In the genomic region with DNA sequence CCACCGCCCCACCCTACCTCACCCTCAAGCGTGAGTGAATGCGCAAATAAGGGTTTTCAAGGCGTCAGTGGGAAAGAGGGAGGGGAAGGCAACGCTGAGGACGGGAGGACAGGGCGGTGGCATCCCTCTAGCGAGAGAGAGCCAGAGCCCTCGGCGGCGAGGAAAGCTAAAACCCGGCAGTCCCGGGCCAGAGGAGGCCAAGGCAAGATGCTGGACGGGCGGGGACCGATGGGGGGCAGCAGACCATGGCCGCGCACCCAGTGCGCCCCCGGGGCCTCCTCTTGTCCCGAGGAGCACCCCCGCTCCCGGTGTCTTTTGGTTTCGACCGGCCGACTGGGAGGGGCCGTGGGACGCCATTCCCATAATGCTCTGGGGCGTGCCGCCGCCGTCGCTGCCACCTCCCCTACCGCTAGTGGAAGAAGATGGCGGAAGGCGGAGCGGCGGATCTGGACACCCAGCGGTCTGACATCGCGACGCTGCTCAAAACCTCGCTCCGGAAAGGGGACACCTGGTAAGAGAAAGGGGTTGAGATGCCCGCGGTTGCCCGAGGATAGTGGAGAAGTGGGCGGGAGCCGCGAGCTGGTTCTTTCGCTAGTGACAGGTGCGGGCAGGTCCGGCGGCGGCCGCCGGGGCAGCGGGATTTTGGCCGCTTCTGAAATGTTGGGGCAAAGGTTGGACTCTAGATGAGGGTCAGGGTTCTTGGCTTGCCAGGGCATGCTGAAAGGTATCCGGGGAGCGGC, we compare ENCODE assay signal across 8 cellular contexts. TPM values are rescaled to one million over a fixed set of nuclear protein-coding genes. Genes with fewer than 3 reads are reported as not detected.
DNase-seq lines count a peak whose midpoint lies in the region; FAIRE-seq and TF ChIP-seq lines count a peak whose summit lies in the region.

A gene (plus strand): TSS at position 412 of the 740 bp plus-strand sequence. CDS start 11 bp downstream, at position 423.

- peak within 1 kb of the TSS; percentile 100 for H3K27ac Mint-ChIP-seq in neural crest cell (ENCODE audit: unreplicated experiment)

- TF ChIP-seq POLR2A in H54 (IDR thresholded peaks at IDR 0.05; ENCODE audit: low read depth, low read length) = peak; percentile 81

- H3K4me1 ChIP-seq in ES-I3 (ENCODE audit: insufficient read depth, low read length) (peaks cover 10% of the 10 kb centered on the region), Loucy (ENCODE audit: insufficient read depth, low read length, poor library complexity, severe bottlenecking) (peaks cover 52% of the 10 kb centered on the region), stomach smooth muscle (ENCODE audit: control insufficient read depth, insufficient read depth, low read length) (no peaks in the 10 kb centered on the region)

- H3K9ac ChIP-seq in ES-I3 (ENCODE audit: low read depth, low read length) (peak within 1 kb of the TSS; percentile 72), Loucy (ENCODE audit: low read depth, low read length, poor library complexity, severe bottlenecking) (peak within 1 kb of the TSS; percentile 93), stomach smooth muscle (ENCODE audit: low read length in 2 of 2) (peak within 1 kb of the TSS; percentile 82 to 96)

- TF ChIP-seq CTCF in Loucy (conservative IDR thresholded peaks at IDR 0.05; ENCODE audit: low read length) (peak; percentile 70), fibroblast of villous mesenchyme (IDR thresholded peaks at IDR 0.05; ENCODE audit: insufficient read depth, low read depth, low read length) (peak; percentile 70), neural crest cell (conservative IDR thresholded peaks at IDR 0.05) (peak; percentile 80)

- H4K20me1 ChIP-seq in Loucy (ENCODE audit: insufficient read depth, low read length, poor library complexity, severe bottlenecking) = peaks cover 42% of the 10 kb centered on the region

- H3K4me2 ChIP-seq in Loucy (ENCODE audit: low read depth, low read length, poor library complexity, severe bottlenecking) = peak within 1 kb of the TSS; percentile 89

- H3K9me2 ChIP-seq in Loucy (replicated peaks; ENCODE audit: low read depth, low read length) = no peaks in the 10 kb centered on the region

- H3F3A ChIP-seq in Loucy (ENCODE audit: low read depth) = peaks cover 11% of the 10 kb centered on the region

- H3K4me3 ChIP-seq in Loucy (ENCODE audit: low read length, poor library complexity, severe bottlenecking) (peak within 1 kb of the TSS; percentile 87), fibroblast of villous mesenchyme (ENCODE audit: low read depth, low read length) (peak within 1 kb of the TSS; percentile 95), stomach smooth muscle (ENCODE audit: low read length in 2 of 2) (peak within 1 kb of the TSS; percentile 91 to 96)

- peaks cover 42% of the 10 kb centered on the region for H3K79me2 ChIP-seq in Loucy (ENCODE audit: insufficient read depth, low read length)

- peak within 1 kb of the TSS; percentile 99 for H3K4me3 Mint-ChIP-seq in neural crest cell

- H3K4me1 Mint-ChIP-seq in neural crest cell = peaks cover 19% of the 10 kb centered on the region

- H3K27ac ChIP-seq in stomach smooth muscle (ENCODE audit: low read length) = peak within 1 kb of the TSS; percentile 95

- H3K27me3 ChIP-seq in Loucy (ENCODE audit: insufficient read depth, low read length, poor library complexity, severe bottlenecking) (peaks cover 4% of the 10 kb centered on the region), stomach smooth muscle (ENCODE audit: control insufficient read depth in 1 of 2, insufficient read depth in 2 of 2, low read length in 2 of 2) (no peaks in the 10 kb centered on the region)

- DNase-seq in H54 (ENCODE audit: insufficient read length, low spot score) = peak; percentile 60
- DNase-seq in SHP77 (lab: John Stamatoyannopoulos, UW) = peak; percentile 89 to 94
- DNase-seq in activated gamma-delta T cell treated with Interleukin-2 at 50 U/mL for 16 hours = peak; percentile 98
- peak; percentile 98 for DNase-seq in fibroblast of villous mesenchyme (ENCODE audit: low read depth)
- peak; percentile 98 for DNase-seq in neural crest cell (ENCODE audit: low read depth, low spot score)

- no peaks in the 10 kb centered on the region for H3K9me3 Mint-ChIP-seq in neural crest cell

- peak within 1 kb of the TSS; percentile 93 for H2AFZ ChIP-seq in Loucy (ENCODE audit: low read length)

- no peaks in the 10 kb centered on the region for H3K36me3 Mint-ChIP-seq in neural crest cell (ENCODE audit: low read depth)

- no peaks in the 10 kb centered on the region for H3K27me3 Mint-ChIP-seq in neural crest cell (ENCODE audit: low read depth)

- H3K9me3 ChIP-seq in ES-I3 (ENCODE audit: control insufficient read depth, insufficient read depth, low read length) (no peaks in the 10 kb centered on the region), Loucy (ENCODE audit: insufficient read depth, low read depth, low read length) (no peaks in the 10 kb centered on the region), stomach smooth muscle (ENCODE audit: control insufficient read depth in 2 of 2, low read length in 2 of 2) (no peaks in the 10 kb centered on the region)

- FAIRE-seq in H54 (lab: Jason Lieb, UNC) = peak; percentile 92

- H3K36me3 ChIP-seq in ES-I3 (ENCODE audit: insufficient read depth, low read length) (no peaks in the 10 kb centered on the region), Loucy (ENCODE audit: insufficient read depth, low read length) (no peaks in the 10 kb centered on the region), stomach smooth muscle (ENCODE audit: control insufficient read depth in 2 of 2, insufficient read depth in 2 of 2, low read length in 2 of 2) (no peaks in the 10 kb centered on the region)

RNA-seq across cellular contexts. Expression of the gene that starts here (rescaled TPM):
- total RNA-seq in fibroblast of villous mesenchyme (51.2 and 66.1 TPM in 2 replicates), neural crest cell (37.5 and 39.6 TPM in 2 replicates)

Comparison
In these comparisons a context has a peak if more than half of its experiments do, and no peak if none do; other contexts are left out.
1. Peak in every context shown above with its lines: DNase-seq, H3K4me3 ChIP-seq and H3K27ac ChIP-seq.